ENCODE assay signal across 1 cellular context in the genomic region with DNA sequence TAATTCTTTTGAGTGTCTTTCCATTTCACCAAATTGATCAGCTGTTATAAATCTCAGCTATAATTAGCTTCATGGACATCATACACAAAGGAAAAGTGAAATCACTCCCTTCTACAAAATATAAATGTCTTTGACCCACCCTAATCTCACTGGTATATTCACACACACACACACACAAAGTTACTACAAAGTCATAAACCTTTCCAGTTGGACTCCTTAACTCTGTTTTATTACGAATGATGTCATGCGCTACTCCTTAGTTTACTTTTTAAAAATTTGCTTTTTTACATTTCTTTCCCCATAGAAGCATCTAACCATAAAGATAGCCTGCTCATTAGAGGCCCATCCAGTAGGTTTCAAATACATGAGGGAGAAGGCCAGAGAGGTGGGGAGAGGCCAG.
TF ChIP-seq lines count a peak whose summit lies in the region.

No MANE protein-coding gene starts in this region.

TF ChIP-seq in H1, 55 proteins besides CTCF, POLR2A, EP300 and RAD21:
- TF ChIP-seq SIX5 (IDR thresholded peaks at IDR 0.05; ENCODE audit: low read depth, low read length) (no peak), YY1 (IDR thresholded peaks at IDR 0.05; ENCODE audit: low read depth, low read length) (no peak), GABPA (IDR thresholded peaks at IDR 0.05; ENCODE audit: borderline replicate concordance, insufficient read depth, low read length) (no peak), JUN (IDR thresholded peaks at IDR 0.05; ENCODE audit: low read depth, low read length) (no peak), TAF7 (optimal IDR thresholded peaks at IDR 0.05; ENCODE audit: borderline replicate concordance, low read depth, low read length) (no peak)
